Comparison of ENCODE assay signal across 8 cellular contexts in genomic region chr12:108616941-108617858, GRCh38. TPM values are rescaled to one million over a fixed set of nuclear protein-coding genes. Genes with fewer than 3 reads are reported as not detected.
DNase-seq lines count a peak whose midpoint lies in the region; ATAC-seq and TF ChIP-seq lines count a peak whose summit lies in the region.

No MANE protein-coding gene starts in this region.

- intact Hi-C loops in OCI-LY7 (cut with micrococcal nuclease; ENCODE audit: unreplicated experiment) = loop anchor here (5.0 kb wide), 1 partner anchor 100 kb away; the partner anchor contains the start of gene FICD

- H3K79me2 ChIP-seq in OCI-LY7 (ENCODE audit: insufficient read depth, low read depth, low read length) = no peaks in the 10 kb centered on the region

- no peaks in the 10 kb centered on the region for H4K20me1 ChIP-seq in OCI-LY7 (ENCODE audit: insufficient read depth, low read length)

- H3K9me3 ChIP-seq in OCI-LY7 (ENCODE audit: low read length) = peaks cover 12% of the 10 kb centered on the region
- no peaks in the 10 kb centered on the region for H3K9me3 ChIP-seq in neutrophil

- H3K9me2 ChIP-seq in OCI-LY7 (ENCODE audit: insufficient read depth, low read length) = no peaks in the 10 kb centered on the region

- CTCF ChIA-PET in OCI-LY7 (lab: Charles Lee; ENCODE audit: unreplicated experiment) = interaction anchor here (0.9 to 3.0 kb wide), 13 partner anchors 10 to 54 kb away, joined by 3 to 18 read pairs (median 5); partner anchors contain the start of gene SELPLG

- H3K4me1 ChIP-seq in OCI-LY7 (ENCODE audit: insufficient read depth, low read length, poor library complexity, severe bottlenecking) (peaks cover 34% of the 10 kb centered on the region), neutrophil (ENCODE audit: control insufficient read depth in 1 of 2, insufficient read depth in 1 of 2, low read depth in 1 of 2, low read length in 1 of 2) (peaks cover 45 to 49% of the 10 kb centered on the region in 2 experiments)

- H2AFZ ChIP-seq in OCI-LY7 (ENCODE audit: low read length) = peak overlapping the region; percentile 0; the same call in 1 of the 2 replicates

- peak overlapping the region; percentile 61 for H3K27ac ChIP-seq in OCI-LY7 (ENCODE audit: low read depth, low read length, poor library complexity, severe bottlenecking)
- peak overlapping the region; percentile 45 for H3K27ac ChIP-seq in neutrophil
- peak overlapping the region in 1 of 2 donors; percentile 42 for H3K27ac ChIP-seq in coronary artery

- H3K27me3 ChIP-seq in neutrophil = no peaks in the 10 kb centered on the region

- TF ChIP-seq CTCF in OCI-LY7 (conservative IDR thresholded peaks at IDR 0.05; ENCODE audit: low read length) (no peak), neutrophil (IDR thresholded peaks at IDR 0.05) (no peak), coronary artery (IDR thresholded peaks at IDR 0.05) (no peak)

- POLR2A ChIA-PET in OCI-LY7 (lab: Charles Lee) = interaction anchor here (0.6 to 7.5 kb wide), 10 partner anchors 12 to 250 kb away, joined by 4 to 85 read pairs (median 10); partner anchors contain the start of gene SELPLG

- no TSS peak for BruUV-seq in OCI-LY7 (replicated peaks; lab: Mats Ljungman, UMichigan)

- ATAC-seq in GM18499 (IDR thresholded peaks at IDR 0.05; ENCODE audit: insufficient read depth, unreplicated experiment) (peak; percentile 77), HG02759 (IDR thresholded peaks at IDR 0.05; ENCODE audit: unreplicated experiment) (peak; percentile 83)

- peak overlapping the region; percentile 5 for H3K4me3 ChIP-seq in OCI-LY7 (ENCODE audit: low read depth, low read length, poor library complexity, severe bottlenecking)
- H3K4me3 ChIP-seq in neutrophil (ENCODE audit: low read depth in 1 of 2, low read length in 1 of 2) = no peak overlapping the region
- no peak overlapping the region for H3K4me3 ChIP-seq in coronary artery

- peaks cover 9% of the 10 kb centered on the region for H3K36me3 ChIP-seq in OCI-LY7 (ENCODE audit: insufficient read depth, low read length)
- peaks cover 32% of the 10 kb centered on the region for H3K36me3 ChIP-seq in neutrophil

- H3K4me2 ChIP-seq in OCI-LY7 (ENCODE audit: low read length) = peak overlapping the region; percentile 40

- DNase-seq in OCI-LY7 (ENCODE audit: low spot score) (peak; percentile 59), coronary artery (ENCODE audit: low spot score) (no peak), NCI-H1417 treated with DMSO at 0.1 percent for 48 hours (lab: John Stamatoyannopoulos, UW) (no peak), NCI-H1694 treated with DMSO at 0.1 percent for 48 hours (lab: John Stamatoyannopoulos, UW) (no peak)
- DNase-seq in activated gamma-delta T cell treated with anti-CD3 and anti-CD28 coated beads, Interleukin-2, amount 50 U/mL, for 16 hours (ENCODE audit: low read depth) = peak; percentile 79

RNA-seq across cellular contexts. Expression of gene SELPLG, which starts 16.5 kb away (rescaled TPM):
- 16.9 and 20.0 TPM in 2 replicates for total RNA-seq in OCI-LY7 (2014; rRNA removed; shearing (Covaris generic))
- 21.0 and 25.3 TPM in 2 replicates for total RNA-seq in OCI-LY7 (2022)

RNA-seq across cellular contexts. Expression of gene TMEM119, which starts 19.3 kb away (rescaled TPM):
- not detected in 2 replicates for total RNA-seq in OCI-LY7 (2014; rRNA removed; shearing (Covaris generic))
- not detected in 2 replicates for total RNA-seq in OCI-LY7 (2022)

RNA-seq across cellular contexts. Expression of gene ISCU, which starts 54.8 kb away (rescaled TPM):
- total RNA-seq in OCI-LY7 (2014; rRNA removed; shearing (Covaris generic)) = 137 and 146 TPM in 2 replicates
- total RNA-seq in OCI-LY7 (2022) = 123 and 130 TPM in 2 replicates

RNA-seq across cellular contexts. Expression of gene SART3, which starts 56.2 kb away (rescaled TPM):
- 211 and 238 TPM in 2 replicates for total RNA-seq in OCI-LY7 (2014; rRNA removed; shearing (Covaris generic))
- total RNA-seq in OCI-LY7 (2022) = 130 and 143 TPM in 2 replicates

Comparison
In these comparisons a context has a peak if more than half of its experiments do, and no peak if none do; other contexts are left out.
1. DNase-seq: peak in OCI-LY7 (single experiment) and activated gamma-delta T cell treated with anti-CD3 and anti-CD28 coated beads, Interleukin-2, amount 50 U/mL, for 16 hours (single experiment); none in coronary artery (single experiment), NCI-H1417 treated with DMSO at 0.1 percent for 48 hours (single experiment) and NCI-H1694 treated with DMSO at 0.1 percent for 48 hours (single experiment).